Comparison of ENCODE assay signal across 3 cellular contexts in genomic region chr7:44982535-44982923, GRCh38.
A peak's percentile ranks its signal among the peaks of the same experiment; 100 is the strongest.
TF ChIP-seq lines count a peak whose summit lies in the region.

No MANE protein-coding gene starts in this region.

TF ChIP-seq in A549, 52 proteins besides CTCF, POLR2A, EP300 and RAD21:
- TF ChIP-seq CBX2 (IDR thresholded peaks at IDR 0.05; ENCODE audit: borderline replicate concordance, low read depth) (no peak), NR3C1 (IDR thresholded peaks at IDR 0.05) (no peak), POLR2AphosphoS2 (conservative IDR thresholded peaks at IDR 0.05; ENCODE audit: low read length) (peak; percentile 81; the same call in 1 of the 2 replicates), MAZ (IDR thresholded peaks at IDR 0.05; ENCODE audit: borderline replicate concordance, low read depth, low read length) (no peak), MAX (IDR thresholded peaks at IDR 0.05) (no peak), FOSB (CRISPR knock-in tag; IDR thresholded peaks at IDR 0.05) (0 out of 2 replicates have a peak, but pooled peaks have one; percentile 16)

TF ChIP-seq in H1, 55 proteins besides CTCF, POLR2A, EP300 and RAD21:
- no peak for TF ChIP-seq GABPA (IDR thresholded peaks at IDR 0.05; ENCODE audit: borderline replicate concordance, insufficient read depth, low read length)
- no peak for TF ChIP-seq KDM5A (IDR thresholded peaks at IDR 0.05; ENCODE audit: low read length)
- TF ChIP-seq RXRA (IDR thresholded peaks at IDR 0.05; ENCODE audit: insufficient read depth, low read depth, low read length), result no peak
- peak; percentile 93 for TF ChIP-seq POLR2AphosphoS5 (IDR thresholded peaks at IDR 0.05; ENCODE audit: low read depth, low read length)

TF ChIP-seq in SK-N-SH treated with all-trans-retinoic acid at 6 μM for 48 hours, 23 proteins besides CTCF, POLR2A, EP300 and RAD21:
- TF ChIP-seq GLIS3 (CRISPR knock-in tag; IDR thresholded peaks at IDR 0.05) (no peak), ESRRG (CRISPR knock-in tag; IDR thresholded peaks at IDR 0.05) (no peak), TCF4 (CRISPR knock-in tag; IDR thresholded peaks at IDR 0.05; ENCODE audit: borderline replicate concordance) (no peak), TSHZ2 (CRISPR knock-in tag; IDR thresholded peaks at IDR 0.05) (no peak), SNAI2 (CRISPR knock-in tag; IDR thresholded peaks at IDR 0.05) (no peak), RARB (CRISPR knock-in tag; IDR thresholded peaks at IDR 0.05) (no peak), TOX (CRISPR knock-in tag; IDR thresholded peaks at IDR 0.05; ENCODE audit: borderline replicate concordance) (no peak), ISL1 (CRISPR knock-in tag; IDR thresholded peaks at IDR 0.05) (no peak), ZNF70 (CRISPR knock-in tag; IDR thresholded peaks at IDR 0.05) (no peak), ZC3H10 (CRISPR knock-in tag; IDR thresholded peaks at IDR 0.05) (no peak), OSR1 (CRISPR knock-in tag; IDR thresholded peaks at IDR 0.05) (no peak), ZFP3 (CRISPR knock-in tag; IDR thresholded peaks at IDR 0.05) (no peak), CSDC2 (CRISPR knock-in tag; IDR thresholded peaks at IDR 0.05) (no peak), ZNF8 (CRISPR knock-in tag; IDR thresholded peaks at IDR 0.05) (no peak), CSRNP3 (CRISPR knock-in tag; IDR thresholded peaks at IDR 0.05) (no peak), ZNF565 (CRISPR knock-in tag; conservative IDR thresholded peaks at IDR 0.05; ENCODE audit: low read depth) (no peak), ZFP30 (CRISPR knock-in tag; IDR thresholded peaks at IDR 0.05) (no peak), PATZ1 (CRISPR knock-in tag; IDR thresholded peaks at IDR 0.05; ENCODE audit: borderline replicate concordance) (no peak), POU6F1 (CRISPR knock-in tag; IDR thresholded peaks at IDR 0.05; ENCODE audit: borderline replicate concordance, low read depth) (no peak)
